8 cellular contexts compared by ENCODE assay signal in genomic region chr9:97220894-97221477, GRCh38.
A peak's percentile ranks its signal among the peaks of the same experiment; 100 is the strongest.
DNase-seq lines count a peak whose midpoint lies in the region; ATAC-seq and TF ChIP-seq lines count a peak whose summit lies in the region.

No MANE protein-coding gene starts in this region.

- H4K5ac ChIP-seq in H9 (ENCODE audit: insufficient read length, low read depth, low read length) = no peak overlapping the region

- no peak for TF ChIP-seq POLR2A in gastrocnemius medialis (IDR thresholded peaks at IDR 0.05)

- H3K27ac ChIP-seq in H9 (ENCODE audit: insufficient read length, low read depth, low read length) (peak overlapping the region; percentile 76), right cardiac atrium (ENCODE audit: low read length) (no peak overlapping the region), gastrocnemius medialis (no peak overlapping the region)

- peaks cover 4% of the 10 kb centered on the region for H3K23me2 ChIP-seq in H9 (ENCODE audit: insufficient read length, low read depth, low read length, poor library complexity, severe bottlenecking)

- H3K4ac ChIP-seq in H9 (ENCODE audit: low read depth, low read length) = peak overlapping the region; percentile 89; the same call in 1 of the 2 replicates

- no peaks in the 10 kb centered on the region for H3K4me1 ChIP-seq in H9 (ENCODE audit: insufficient read depth, low read length)
- H3K4me1 ChIP-seq in right cardiac atrium (ENCODE audit: control insufficient read depth, insufficient read depth, low read length) = no peaks in the 10 kb centered on the region
- peaks cover 0 to 18% of the 10 kb centered on the region in 2 donors for H3K4me1 ChIP-seq in gastrocnemius medialis

- H2BK20ac ChIP-seq in H9 (ENCODE audit: low read depth, low read length, poor library complexity, severe bottlenecking) = no peak overlapping the region

- peaks cover 0 to 6% of the 10 kb centered on the region in 2 experiments; a peak in 2 of 5 replicates for H3K9me3 Mint-ChIP-seq in H9
- no peaks in the 10 kb centered on the region for H3K9me3 Mint-ChIP-seq in activated T-helper 1 cell treated with anti-CD3 and anti-CD28 coated beads, Interleukin-12 subunit alpha, Interleukin-12 subunit beta, Interleukin-2, Interleukin-4 antibody, amounts not matched to agents 30 ng/mL and 10 ng/mL and 1 ng/mL, durations not matched to agents 14 hours and 24 hours and 36 hours

- H3K27me3 Mint-ChIP-seq in H9 (ENCODE audit: low read depth) = peaks cover 2% of the 10 kb centered on the region; the same call in 1 of the 2 replicates
- peaks cover 61% of the 10 kb centered on the region for H3K27me3 Mint-ChIP-seq in activated T-helper 1 cell treated with anti-CD3 and anti-CD28 coated beads, Interleukin-12 subunit alpha, Interleukin-12 subunit beta, Interleukin-2, Interleukin-4 antibody, amounts not matched to agents 30 ng/mL and 10 ng/mL and 1 ng/mL, durations not matched to agents 14 hours and 24 hours and 36 hours (ENCODE audit: insufficient read depth)

- in situ Hi-C loops in gastrocnemius medialis (cut with MboI; ENCODE audit: low sequenced_read_pairs in 4 of 4) = no loop called here

- H3K4me2 ChIP-seq in H9 (ENCODE audit: insufficient read depth, insufficient read length, low read length) = peak overlapping the region; percentile 24

- peaks cover 16 to 34% (median 33%) of the 10 kb centered on the region in 3 experiments for H3K36me3 Mint-ChIP-seq in H9 (ENCODE audit: insufficient read depth in 1 of 3, low read depth in 3 of 3)
- H3K36me3 Mint-ChIP-seq in activated T-helper 1 cell treated with anti-CD3 and anti-CD28 coated beads, Interleukin-12 subunit alpha, Interleukin-12 subunit beta, Interleukin-2, Interleukin-4 antibody, amounts not matched to agents 30 ng/mL and 10 ng/mL and 1 ng/mL, durations not matched to agents 14 hours and 24 hours and 36 hours (ENCODE audit: low read depth) = no peaks in the 10 kb centered on the region

- H3K9ac ChIP-seq in H9 (ENCODE audit: extremely low read depth, insufficient read length, low read length) = peak overlapping the region; percentile 96

- intact Hi-C loops in activated T-helper 1 cell treated with anti-CD3 and anti-CD28 coated beads, Interleukin-12 subunit alpha, Interleukin-12 subunit beta, Interleukin-2, Interleukin-4 antibody, amounts not matched to agents 30 ng/mL and 10 ng/mL and 1 ng/mL, durations not matched to agents 14 hours and 24 hours and 36 hours (cut with micrococcal nuclease) = loop anchor here (5.0 to 10.0 kb wide), 2 partner anchors 364 to 634 kb away; partner anchors contain the start of gene FOXE1
- intact Hi-C loops in right cardiac atrium (cut with DNase I) = no loop called here
- intact Hi-C loops in gastrocnemius medialis (cut with DNase I; ENCODE audit: low total_unique reads) = loop anchor here (5.0 kb wide), 1 partner anchor 336 kb away; no protein-coding TSS in a partner anchor

- peak overlapping the region; percentile 94 for H3K4me3 Mint-ChIP-seq in H9
- H3K4me3 Mint-ChIP-seq in activated T-helper 1 cell treated with anti-CD3 and anti-CD28 coated beads, Interleukin-12 subunit alpha, Interleukin-12 subunit beta, Interleukin-2, Interleukin-4 antibody, amounts not matched to agents 30 ng/mL and 10 ng/mL and 1 ng/mL, durations not matched to agents 14 hours and 24 hours and 36 hours = peak overlapping the region; percentile 70

- no CpG with 5 or more reads among the region's 44 CpGs for WGBS in H9 (ENCODE audit: extremely low coverage, insufficient read length, low lambda C conversion rate)
- 2% methylated on average over 44 of the region's 44 CpGs for WGBS in right cardiac atrium

- peak overlapping the region; percentile 0 for H3K4me3 ChIP-seq in right cardiac atrium (ENCODE audit: low read length)
- H3K4me3 ChIP-seq in gastrocnemius medialis = peak overlapping the region; percentile 27 to 61 (median 36)

- H2BK5ac ChIP-seq in H9 (ENCODE audit: insufficient read length, low read length) = peak overlapping the region; percentile 77

- H3K79me2 ChIP-seq in H9 (ENCODE audit: insufficient read depth, low read length) = no peaks in the 10 kb centered on the region; the same call in 1 of the 2 replicates

- H4K8ac ChIP-seq in H9 (replicated peaks; ENCODE audit: insufficient read length, low read depth, low read length) = no peak overlapping the region

- H3K23ac ChIP-seq in H9 (ENCODE audit: insufficient read length, low read depth, low read length) = no peak overlapping the region

- ATAC-seq in right cardiac atrium (peak; percentile 26 to 32), gastrocnemius medialis (no peak), GM21576 (IDR thresholded peaks at IDR 0.05; ENCODE audit: unreplicated experiment) (no peak), GM18907 (IDR thresholded peaks at IDR 0.05; ENCODE audit: unreplicated experiment) (no peak)

- no peak overlapping the region for H2AK5ac ChIP-seq in H9 (ENCODE audit: insufficient read length, low read length)

- no peaks in the 10 kb centered on the region for H3K79me1 ChIP-seq in H9 (ENCODE audit: insufficient read depth, low read depth, low read length, poor library complexity, severe bottlenecking)

- H3K9me3 ChIP-seq in H9 (ENCODE audit: control insufficient read depth, low read depth, low read length) = no peaks in the 10 kb centered on the region
- no peaks in the 10 kb centered on the region for H3K9me3 ChIP-seq in right cardiac atrium (ENCODE audit: control insufficient read depth, low read length)
- H3K9me3 ChIP-seq in gastrocnemius medialis = peaks cover 0 to 3% (median 0%) of the 10 kb centered on the region in 3 donors

- peak overlapping the region; percentile 81 for H4K91ac ChIP-seq in H9 (ENCODE audit: insufficient read length, low read depth, low read length)

- peak overlapping the region; percentile 65 for H3K56ac ChIP-seq in H9 (ENCODE audit: insufficient read length, low read depth, low read length)

- no peaks in the 10 kb centered on the region for H3K36me3 ChIP-seq in gastrocnemius medialis

- peak overlapping the region; percentile 97 for H3K14ac ChIP-seq in H9 (ENCODE audit: insufficient read depth, low read length)

- H2AFZ ChIP-seq in H9 (ENCODE audit: low read length) = no peak overlapping the region

- TF ChIP-seq CTCF in H9 (conservative IDR thresholded peaks at IDR 0.05) = no peak
- no peak for TF ChIP-seq CTCF in gastrocnemius medialis (IDR thresholded peaks at IDR 0.05 in 4 of 5, conservative IDR thresholded peaks at IDR 0.05 in 1 of 5)

- DNase-seq in H9 = peak; percentile 52
- no peak for DNase-seq in activated T-helper 1 cell treated with anti-CD3 and anti-CD28 coated beads, Interleukin-12 subunit alpha, Interleukin-12 subunit beta, Interleukin-2, Interleukin-4 antibody, amounts not matched to agents 30 ng/mL and 10 ng/mL and 1 ng/mL, durations not matched to agents 14 hours and 24 hours and 36 hours (ENCODE audit: low spot score)
- peak in 1 of 3 donors; percentile 28 for DNase-seq in right cardiac atrium
- no peak for DNase-seq in gastrocnemius medialis
- DNase-seq in SKM-1 (lab: John Stamatoyannopoulos, UW; ENCODE audit: unreplicated experiment) = no peak
- no peak for DNase-seq in cerebellum (ENCODE audit: low spot score)

- H3T11ph ChIP-seq in H9 (ENCODE audit: low read length) = no peak overlapping the region

- no peak overlapping the region for H2BK120ac ChIP-seq in H9 (ENCODE audit: low read depth, low read length, poor library complexity, severe bottlenecking)

- H3K18ac ChIP-seq in H9 (ENCODE audit: insufficient read length, low read depth, low read length) = peak overlapping the region; percentile 98

- no peak overlapping the region for H2BK12ac ChIP-seq in H9 (ENCODE audit: insufficient read length, low read depth, low read length)

- H4K20me1 ChIP-seq in H9 (ENCODE audit: control insufficient read depth, insufficient read depth, insufficient read length) = no peaks in the 10 kb centered on the region

- no peak overlapping the region for H2BK15ac ChIP-seq in H9 (ENCODE audit: low read depth, low read length)

- H3K27ac Mint-ChIP-seq in H9 = peak overlapping the region; percentile 98 to 100 (median 99)
- peak overlapping the region; percentile 23 for H3K27ac Mint-ChIP-seq in activated T-helper 1 cell treated with anti-CD3 and anti-CD28 coated beads, Interleukin-12 subunit alpha, Interleukin-12 subunit beta, Interleukin-2, Interleukin-4 antibody, amounts not matched to agents 30 ng/mL and 10 ng/mL and 1 ng/mL, durations not matched to agents 14 hours and 24 hours and 36 hours

- H3K27me3 ChIP-seq in H9 (ENCODE audit: insufficient read depth, low read length) (no peaks in the 10 kb centered on the region), right cardiac atrium (ENCODE audit: control insufficient read depth, insufficient read depth) (no peaks in the 10 kb centered on the region), gastrocnemius medialis (peaks cover 17 to 50% (median 46%) of the 10 kb centered on the region in 3 donors)

- peaks cover 35 to 56% of the 10 kb centered on the region in 2 experiments for H3K4me1 Mint-ChIP-seq in H9
- H3K4me1 Mint-ChIP-seq in activated T-helper 1 cell treated with anti-CD3 and anti-CD28 coated beads, Interleukin-12 subunit alpha, Interleukin-12 subunit beta, Interleukin-2, Interleukin-4 antibody, amounts not matched to agents 30 ng/mL and 10 ng/mL and 1 ng/mL, durations not matched to agents 14 hours and 24 hours and 36 hours (ENCODE audit: low read depth) = peaks cover 5% of the 10 kb centered on the region

Comparison
In these comparisons a context has a peak if more than half of its experiments do, and no peak if none do; other contexts are left out.
1. ATAC-seq: peak in right cardiac atrium (2 of 2); none in gastrocnemius medialis (0 of 2), GM21576 (single experiment) and GM18907 (single experiment).
2. intact Hi-C loops: an anchor here in activated T-helper 1 cell treated with anti-CD3 and anti-CD28 coated beads, Interleukin-12 subunit alpha, Interleukin-12 subunit beta, Interleukin-2, Interleukin-4 antibody, amounts not matched to agents 30 ng/mL and 10 ng/mL and 1 ng/mL, durations not matched to agents 14 hours and 24 hours and 36 hours (5.0 to 10.0 kb wide) and gastrocnemius medialis (5.0 kb wide); none called in right cardiac atrium.